In the genomic region with DNA sequence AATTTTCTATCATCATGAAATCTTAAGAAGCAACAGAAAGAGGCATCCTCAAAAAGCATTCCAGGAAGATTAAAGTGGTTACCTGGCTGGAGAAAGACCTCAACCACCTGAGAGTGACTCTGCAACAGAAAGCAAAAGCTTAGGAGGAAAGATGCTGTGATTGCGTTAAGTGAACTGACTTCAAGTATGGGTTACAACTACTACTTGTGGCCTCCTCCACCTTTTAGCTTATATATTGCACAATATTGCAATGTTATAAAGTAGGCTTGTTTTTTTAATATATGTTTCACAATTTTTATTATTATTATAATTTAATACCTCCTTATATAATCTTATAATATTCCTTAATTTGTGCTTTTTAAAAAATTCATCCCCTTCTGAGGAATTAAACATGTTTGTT, we compare ENCODE assay signal across 23 cellular contexts.
"Had no signal": no experiment of that assay in that cellular context is flagged by ENCODE, and none has a peak within 500 bp of the region (broad histone marks: within the 10 kb centered on the region; RNA-seq: fewer than 3 reads in every experiment).

No MANE protein-coding gene starts in this region.

- H3K4me1 Mint-ChIP-seq: IgD-negative memory B cell had no signal

- H3K4me1 ChIP-seq: SJCRH30 had no signal

- H3K4me3 Mint-ChIP-seq: IgD-negative memory B cell; T-cell; T-helper 1 cell treated with Interleukin-12 subunit alpha and Interleukin-12 subunit beta and Interleukin-4 antibody, amounts not matched to agents 30 μg/mL and 1 μg/mL, for 36 hours had no signal

- H3K27ac ChIP-seq: SJCRH30 had no signal

- H3K9me3 Mint-ChIP-seq: IgD-negative memory B cell; T-cell; T-helper 1 cell treated with Interleukin-12 subunit alpha and Interleukin-12 subunit beta and Interleukin-4 antibody, amounts not matched to agents 30 μg/mL and 1 μg/mL, for 36 hours had no signal

- H3K9me3 ChIP-seq: MG63, SJCRH30 had no signal

- H3K36me3 ChIP-seq: MG63, SJCRH30 had no signal

- H3K27me3 Mint-ChIP-seq: IgD-negative memory B cell, T-cell had no signal

- DNase-seq: Karpas-422, KG1, MG63, NCI-H1092, NCI-H1105 treated with DMSO at 0.1 percent for 48 hours, NCI-H1417 treated with DMSO at 0.1 percent for 48 hours, NCI-H146, NCI-H1694 treated with DMSO at 0.1 percent for 48 hours, NCI-H1930, NCI-H2081, NCI-H524, NCI-H526 treated with DMSO at 0.1 percent for 48 hours, NCI-H774, PC-3, SHP77 treated with DMSO at 0.1 percent for 48 hours, SJCRH30, SW 1271, T-cell had no signal

- H3K27ac Mint-ChIP-seq: IgD-negative memory B cell; T-cell; T-helper 1 cell treated with Interleukin-12 subunit alpha and Interleukin-12 subunit beta and Interleukin-4 antibody, amounts not matched to agents 30 μg/mL and 1 μg/mL, for 36 hours had no signal

- H3K27me3 ChIP-seq: MG63, SJCRH30 had no signal

- ATAC-seq: Panc1, PC-3, Right ventricle myocardium inferior, SK-N-SH treated with all-trans-retinoic acid at 6 μM for 48 hours, T-cell had no signal

- H3K36me3 Mint-ChIP-seq: IgD-negative memory B cell, T-cell had no signal

- H3K4me3 ChIP-seq: MG63, SJCRH30 had no signal
